15 cellular contexts compared by ENCODE assay signal in genomic region chr7:110590415-110590814, GRCh38.
A peak's percentile ranks its signal among the peaks of the same experiment; 100 is the strongest.
DNase-seq lines count a peak whose midpoint lies in the region; ATAC-seq, FAIRE-seq and TF ChIP-seq lines count a peak whose summit lies in the region.
"Had no signal": no experiment of that assay in that cellular context is flagged by ENCODE, and none has a peak within 500 bp of the region (broad histone marks: within the 10 kb centered on the region; RNA-seq: fewer than 3 reads in every experiment).

No MANE protein-coding gene starts in this region.

- no peak overlapping the region for H3K27ac Mint-ChIP-seq in endodermal cell
- H3K27ac Mint-ChIP-seq: natural killer cell had no signal

- 0 out of 5 replicates have a peak, but pooled peaks of 1 of the 2 experiments have one; percentile 14 for TF ChIP-seq RAD21 in A549 (conservative IDR thresholded peaks at IDR 0.05 in 1 of 2, IDR thresholded peaks at IDR 0.05 in 1 of 2)

- H3K4me1 Mint-ChIP-seq in endodermal cell = no peaks in the 10 kb centered on the region
- H3K4me1 Mint-ChIP-seq: natural killer cell had no signal

- TF ChIP-seq POLR2A in A549 (IDR thresholded peaks at IDR 0.05; ENCODE audit: low read length) (no peak), suprapubic skin (IDR thresholded peaks at IDR 0.05) (no peak)

- no peak for FAIRE-seq in A549 (lab: Jason Lieb, UNC)
- FAIRE-seq: GM12891 had no signal

- H3K4me2 ChIP-seq in A549 (no peak overlapping the region), Loucy (ENCODE audit: low read depth, low read length, poor library complexity, severe bottlenecking) (no peak overlapping the region), hepatocyte (no peak overlapping the region)

- H3K36me3 Mint-ChIP-seq in endodermal cell (ENCODE audit: low read depth) = no peaks in the 10 kb centered on the region

- WGBS in A549 (ENCODE audit: missing lambda C conversion rate) = 55% methylated on average over 5 of the region's 5 CpGs
- WGBS in endodermal cell (ENCODE audit: insufficient coverage in 1 of 2, insufficient read length in 1 of 2), 2 experiments = 85% methylated on average over 4 of the region's 5 CpGs; no CpG with 5 or more reads in 1 of the 2 experiments
- 89% methylated on average over 5 of the region's 5 CpGs for WGBS in hepatocyte (ENCODE audit: low lambda C conversion rate, missing lambda C conversion rate)
- 89% methylated on average over 5 of the region's 5 CpGs for WGBS in suprapubic skin

- no peak for DNase-seq in A549 (ENCODE audit: low read depth in 1 of 2, low spot score in 1 of 2)
- DNase-seq in endodermal cell = peak; percentile 67
- DNase-seq in GM19238 (ENCODE audit: insufficient read length, low spot score) = no peak
- DNase-seq in hepatocyte (ENCODE audit: low spot score) = no peak
- no peak for DNase-seq in suprapubic skin (ENCODE audit: low spot score in 2 of 2)
- DNase-seq: activated gamma-delta T cell, gastrocnemius medialis, mammary epithelial cell, natural killer cell, NCI-H1694 treated with DMSO at 0.1 percent for 48 hours, NCI-H510A treated with DMSO at 0.1 percent for 48 hours, SW 1271 had no signal

- H3K79me2 ChIP-seq in Loucy (ENCODE audit: insufficient read depth, low read length) (no peaks in the 10 kb centered on the region), hepatocyte (no peaks in the 10 kb centered on the region)

- no peak overlapping the region for H3K27ac ChIP-seq in A549
- H3K27ac ChIP-seq in endodermal cell (ENCODE audit: low read depth, low read length) = no peak overlapping the region
- H3K27ac ChIP-seq in hepatocyte = no peak overlapping the region
- no peak overlapping the region for H3K27ac ChIP-seq in suprapubic skin
- H3K27ac ChIP-seq: gastrocnemius medialis had no signal

- no peaks in the 10 kb centered on the region for H3F3A ChIP-seq in Loucy (ENCODE audit: low read depth)

- H3K9me3 ChIP-seq in A549 (no peaks in the 10 kb centered on the region), ES-I3 (ENCODE audit: control insufficient read depth, insufficient read depth, low read length) (no peaks in the 10 kb centered on the region), Loucy (ENCODE audit: insufficient read depth, low read depth, low read length) (no peaks in the 10 kb centered on the region), endodermal cell (ENCODE audit: control insufficient read depth, low read length) (no peaks in the 10 kb centered on the region), hepatocyte (ENCODE audit: low read depth) (no peaks in the 10 kb centered on the region), suprapubic skin (no peaks in the 10 kb centered on the region)
- H3K9me3 ChIP-seq: gastrocnemius medialis had no signal

- H3K4me3 ChIP-seq in A549 (no peak overlapping the region), Loucy (ENCODE audit: low read length, poor library complexity, severe bottlenecking) (no peak overlapping the region), endodermal cell (ENCODE audit: low read length) (no peak overlapping the region), hepatocyte (no peak overlapping the region), suprapubic skin (no peak overlapping the region)
- H3K4me3 ChIP-seq: gastrocnemius medialis had no signal

- H3K36me3 ChIP-seq in ES-I3 (ENCODE audit: insufficient read depth, low read length) (peaks cover 2% of the 10 kb centered on the region; the same call in 1 of the 2 replicates), Loucy (ENCODE audit: insufficient read depth, low read length) (no peaks in the 10 kb centered on the region), endodermal cell (ENCODE audit: control insufficient read depth, insufficient read depth, low read length) (no peaks in the 10 kb centered on the region), hepatocyte (replicated peaks; ENCODE audit: insufficient read depth, low read depth) (no peaks in the 10 kb centered on the region), suprapubic skin (no peaks in the 10 kb centered on the region)
- H3K36me3 ChIP-seq: gastrocnemius medialis had no signal

- H3K4me3 Mint-ChIP-seq in endodermal cell = no peak overlapping the region
- H3K4me3 Mint-ChIP-seq: natural killer cell had no signal

- H3K9ac ChIP-seq in ES-I3 (ENCODE audit: low read depth, low read length) (peak overlapping the region; percentile 45; the same call in 1 of the 2 replicates), Loucy (ENCODE audit: low read depth, low read length, poor library complexity, severe bottlenecking) (no peak overlapping the region), endodermal cell (ENCODE audit: extremely low read depth, low read length, poor library complexity, severe bottlenecking) (no peak overlapping the region)

- no peaks in the 10 kb centered on the region for H4K20me1 ChIP-seq in Loucy (ENCODE audit: insufficient read depth, low read length, poor library complexity, severe bottlenecking)
- H4K20me1 ChIP-seq in hepatocyte (ENCODE audit: insufficient read depth, poor library complexity, severe bottlenecking) = no peaks in the 10 kb centered on the region

- H3K4me1 ChIP-seq in A549 (no peaks in the 10 kb centered on the region), ES-I3 (ENCODE audit: insufficient read depth, low read length) (no peaks in the 10 kb centered on the region), Loucy (ENCODE audit: insufficient read depth, low read length, poor library complexity, severe bottlenecking) (no peaks in the 10 kb centered on the region), endodermal cell (ENCODE audit: control insufficient read depth, insufficient read depth, low read length) (no peaks in the 10 kb centered on the region), hepatocyte (ENCODE audit: insufficient read depth) (no peaks in the 10 kb centered on the region), suprapubic skin (no peaks in the 10 kb centered on the region)
- H3K4me1 ChIP-seq: gastrocnemius medialis had no signal

- no peak for TF ChIP-seq EP300 in A549 (IDR thresholded peaks at IDR 0.05)
- no peak for TF ChIP-seq EP300 in suprapubic skin (IDR thresholded peaks at IDR 0.05)

- 0 out of 6 replicates have a peak, but pooled peaks of 1 of the 2 experiments have one; percentile 39 for ATAC-seq in A549
- ATAC-seq: gastrocnemius medialis, natural killer cell had no signal

- H3K9me3 Mint-ChIP-seq in endodermal cell = no peaks in the 10 kb centered on the region

- CTCF ChIA-PET in A549 (lab: Yijun Ruan, JAX) = no interaction called here

- H2AFZ ChIP-seq in Loucy (ENCODE audit: low read length) = no peak overlapping the region
- H2AFZ ChIP-seq in hepatocyte = no peak overlapping the region

- peak; percentile 5; the same call in 1 of the 3 replicates for TF ChIP-seq CTCF in A549 (IDR thresholded peaks at IDR 0.05)
- peak; percentile 34; the same call in 1 of the 2 replicates for TF ChIP-seq CTCF in Loucy (conservative IDR thresholded peaks at IDR 0.05; ENCODE audit: low read length)
- TF ChIP-seq CTCF in endodermal cell (conservative IDR thresholded peaks at IDR 0.05) = peak; percentile 71
- TF ChIP-seq CTCF in hepatocyte (IDR thresholded peaks at IDR 0.05; ENCODE audit: poor library complexity) = no peak
- TF ChIP-seq CTCF in suprapubic skin (IDR thresholded peaks at IDR 0.05) = no peak

- no peaks in the 10 kb centered on the region for H3K27me3 ChIP-seq in Loucy (ENCODE audit: insufficient read depth, low read length, poor library complexity, severe bottlenecking)
- H3K27me3 ChIP-seq in endodermal cell (ENCODE audit: control insufficient read depth, insufficient read depth, low read length, poor library complexity, severe bottlenecking) = no peaks in the 10 kb centered on the region
- H3K27me3 ChIP-seq in hepatocyte = no peaks in the 10 kb centered on the region
- no peaks in the 10 kb centered on the region for H3K27me3 ChIP-seq in suprapubic skin
- H3K27me3 ChIP-seq: gastrocnemius medialis had no signal

- no peaks in the 10 kb centered on the region for H3K27me3 Mint-ChIP-seq in endodermal cell (ENCODE audit: insufficient read depth)

- no peaks in the 10 kb centered on the region for H3K9me2 ChIP-seq in Loucy (replicated peaks; ENCODE audit: low read depth, low read length)
- H3K9me2 ChIP-seq in hepatocyte (replicated peaks; ENCODE audit: insufficient read depth) = no peaks in the 10 kb centered on the region

- POLR2A ChIA-PET in A549 (lab: Yijun Ruan, JAX) = no interaction called here

TF ChIP-seq in A549, 52 proteins besides CTCF, POLR2A, EP300 and RAD21:
- TF ChIP-seq TP53 (CRISPR knock-in tag; IDR thresholded peaks at IDR 0.05) (no peak), HOXB5 (CRISPR knock-in tag; IDR thresholded peaks at IDR 0.05) (no peak), RFX5 (IDR thresholded peaks at IDR 0.05) (no peak), EHF (CRISPR knock-in tag; IDR thresholded peaks at IDR 0.05) (no peak), KDM5A (IDR thresholded peaks at IDR 0.05) (no peak), CEBPB (IDR thresholded peaks at IDR 0.05) (no peak)
- TF ChIP-seq, protein P1, sequence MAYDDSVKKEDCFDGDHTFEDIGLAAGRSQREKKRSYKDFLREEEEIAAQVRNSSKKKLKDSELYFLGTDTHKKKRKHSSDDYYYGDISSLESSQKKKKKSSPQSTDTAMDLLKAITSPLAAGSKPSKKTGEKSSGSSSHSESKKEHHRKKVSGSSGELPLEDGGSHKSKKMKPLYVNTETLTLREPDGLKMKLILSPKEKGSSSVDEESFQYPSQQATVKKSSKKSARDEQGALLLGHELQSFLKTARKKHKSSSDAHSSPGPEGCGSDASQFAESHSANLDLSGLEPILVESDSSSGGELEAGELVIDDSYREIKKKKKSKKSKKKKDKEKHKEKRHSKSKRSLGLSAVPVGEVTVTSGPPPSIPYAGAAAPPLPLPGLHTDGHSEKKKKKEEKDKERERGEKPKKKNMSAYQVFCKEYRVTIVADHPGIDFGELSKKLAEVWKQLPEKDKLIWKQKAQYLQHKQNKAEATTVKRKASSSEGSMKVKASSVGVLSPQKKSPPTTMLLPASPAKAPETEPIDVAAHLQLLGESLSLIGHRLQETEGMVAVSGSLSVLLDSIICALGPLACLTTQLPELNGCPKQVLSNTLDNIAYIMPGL (CRISPR knock-in tag; IDR thresholded peaks at IDR 0.05; ENCODE audit: borderline replicate concordance) = no peak
- TF ChIP-seq, protein P2, sequence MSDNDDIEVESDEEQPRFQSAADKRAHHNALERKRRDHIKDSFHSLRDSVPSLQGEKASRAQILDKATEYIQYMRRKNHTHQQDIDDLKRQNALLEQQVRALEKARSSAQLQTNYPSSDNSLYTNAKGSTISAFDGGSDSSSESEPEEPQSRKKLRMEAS (IDR thresholded peaks at IDR 0.05) = no peak

Comparison
In these comparisons a context has a peak if more than half of its experiments do, and no peak if none do; other contexts are left out.
1. CTCF ChIP-seq: peak in A549 (single experiment), Loucy (single experiment) and endodermal cell (single experiment); none in hepatocyte (single experiment) and suprapubic skin (0 of 2).